Comparison of ENCODE assay signal across 18 cellular contexts in the genomic region with DNA sequence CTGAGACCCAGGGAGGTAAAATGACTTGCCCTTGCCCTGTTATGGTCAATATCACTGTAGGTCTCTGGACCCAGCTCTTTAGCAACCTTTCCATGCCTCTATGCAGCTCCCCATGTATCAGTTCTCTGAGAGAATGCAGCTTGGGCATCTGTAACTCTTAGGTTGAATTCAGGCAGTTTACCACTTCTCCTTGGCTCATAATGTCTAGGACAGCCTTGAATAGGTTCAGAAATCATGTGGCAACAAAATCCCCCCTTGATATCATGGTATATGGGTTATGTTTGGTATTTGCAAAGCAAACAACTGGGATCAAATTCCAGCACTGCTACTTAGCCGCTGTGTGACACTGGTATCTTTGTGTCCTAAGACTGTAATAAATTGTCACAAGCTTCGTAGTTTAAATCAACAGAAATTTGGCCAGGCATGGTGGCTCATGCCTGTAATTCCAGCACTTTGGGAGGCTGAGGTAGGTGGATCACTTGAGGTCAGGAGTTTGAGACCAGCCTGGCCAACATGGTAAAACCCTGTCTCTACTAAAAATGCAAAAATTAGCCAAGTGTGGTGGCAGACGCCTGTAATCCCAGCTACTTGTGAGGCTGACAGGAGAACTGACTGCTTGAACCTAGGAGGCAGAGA.
"Had no signal": no experiment of that assay in that cellular context is flagged by ENCODE, and none has a peak within 500 bp of the region (broad histone marks: within the 10 kb centered on the region; RNA-seq: fewer than 3 reads in every experiment).

No MANE protein-coding gene starts in this region.

- H3K36me3 ChIP-seq: breast epithelium, left lung, ovary, right atrium auricular region, tibial artery had no signal

- DNase-seq: activated CD4-positive, alpha-beta T cell treated with anti-CD3 and anti-CD28 coated beads, Interleukin-2, amount 50 U/mL, for 4 hours; activated CD8-positive, alpha-beta memory T cell treated with anti-CD3 and anti-CD28 coated beads for 24 hours; activated CD8-positive, alpha-beta memory T cell treated with anti-CD3 and anti-CD28 coated beads, Interleukin-2, amount 50 U/mL, for 4 hours; activated naive CD8-positive, alpha-beta T cell treated with anti-CD3 and anti-CD28 coated beads for 36 hours; activated T-cell treated with anti-CD3 and anti-CD28 coated beads, Interleukin-2, amount 50 U/mL, for 24 hours; amniotic stem cell; effector memory CD4-positive, alpha-beta T cell; foreskin keratinocyte; kidney; left lung; ovary; psoas muscle; stimulated activated CD4-positive, alpha-beta T cell treated with anti-CD3 and anti-CD28 coated beads, Interleukin-1b, Interleukin-23, amount 100 ng/mL, for 48 hours; tibial artery had no signal

- H3K27me3 ChIP-seq: breast epithelium, foreskin keratinocyte, left lung, ovary, right atrium auricular region, tibial artery had no signal

- H3K9me3 ChIP-seq: breast epithelium, left lung, ovary, psoas muscle, right atrium auricular region, tibial artery had no signal

- H3K27ac ChIP-seq: breast epithelium, foreskin keratinocyte, left lung, ovary, psoas muscle, right atrium auricular region, tibial artery had no signal

- H3K4me1 ChIP-seq: breast epithelium, foreskin keratinocyte, left lung, psoas muscle, right atrium auricular region, tibial artery had no signal

- H3K4me3 ChIP-seq: breast epithelium, left lung, ovary, psoas muscle, right atrium auricular region, tibial artery had no signal

- ATAC-seq: activated T-helper 17 cell treated with anti-CD3 and anti-CD28 coated beads, Interleukin-2, amount 50 U/mL, for 72 hours; foreskin keratinocyte; left lung; natural killer cell treated with Interleukin-12 subunit alpha and Interleukin-12 subunit beta and Interleukin-15 and Interleukin-18, amount 100 ng/mL, for 72 hours; psoas muscle had no signal
